Comparison of ENCODE assay signal across 11 cellular contexts in genomic region chr1:202618387-202619022, GRCh38.
DNase-seq lines count a peak whose midpoint lies in the region; ATAC-seq, FAIRE-seq and TF ChIP-seq lines count a peak whose summit lies in the region.
"Had no signal": no experiment of that assay in that cellular context is flagged by ENCODE, and none has a peak within 500 bp of the region (broad histone marks: within the 10 kb centered on the region; RNA-seq: fewer than 3 reads in every experiment).

No MANE protein-coding gene starts in this region.

- WGBS in sigmoid colon, 2 donors = 70 to 75% methylated on average over 8 of the region's 8 CpGs

- no peaks in the 10 kb centered on the region for H3K36me3 ChIP-seq in astrocyte (ENCODE audit: insufficient read depth, low read length)
- H3K36me3 ChIP-seq in sigmoid colon = no peaks in the 10 kb centered on the region

- H3K79me2 ChIP-seq in astrocyte (ENCODE audit: insufficient read depth, low read length) = no peaks in the 10 kb centered on the region

- peaks cover 58% of the 10 kb centered on the region for H3K4me1 Mint-ChIP-seq in astrocyte (ENCODE audit: low read depth, unreplicated experiment)

- H3K27ac ChIP-seq in astrocyte (ENCODE audit: low read depth, low read length) (peak overlapping the region; percentile 14), sigmoid colon (peak overlapping the region; percentile 38 to 73 (median 67))

- H3K27ac Mint-ChIP-seq in astrocyte (ENCODE audit: unreplicated experiment) = no peak overlapping the region

- peak overlapping the region; percentile 68 for H3K4me2 ChIP-seq in astrocyte (ENCODE audit: low read length)

- TF ChIP-seq CTCF in astrocyte (IDR thresholded peaks at IDR 0.05; ENCODE audit: insufficient read depth, low read depth, low read length) = no peak
- no peak for TF ChIP-seq CTCF in sigmoid colon (IDR thresholded peaks at IDR 0.05)

- TF ChIP-seq POLR2A in sigmoid colon (IDR thresholded peaks at IDR 0.05) = no peak

- peak; percentile 45 for ATAC-seq in GM18858 (IDR thresholded peaks at IDR 0.05; ENCODE audit: unreplicated experiment)
- peak; percentile 43 for ATAC-seq in HG02884 (IDR thresholded peaks at IDR 0.05; ENCODE audit: unreplicated experiment)
- ATAC-seq: activated CD4-positive, CD25-positive, alpha-beta regulatory T cell treated with anti-CD3 and anti-CD28 coated beads, Interleukin-2, amount 50 U/mL, for 24 hours had no signal

- H3K4me3 ChIP-seq in astrocyte (ENCODE audit: insufficient read depth, low read depth, low read length) = no peak overlapping the region
- peak overlapping the region in 1 of 4 donors; percentile 16 for H3K4me3 ChIP-seq in sigmoid colon
- H3K4me3 ChIP-seq: testis had no signal

- H3K27me3 Mint-ChIP-seq in astrocyte (ENCODE audit: low read depth, unreplicated experiment) = peaks cover 31% of the 10 kb centered on the region

- no peaks in the 10 kb centered on the region for H4K20me1 ChIP-seq in astrocyte (ENCODE audit: insufficient read depth, low read length)

- H3K4me3 Mint-ChIP-seq in astrocyte (ENCODE audit: unreplicated experiment) = no peak overlapping the region

- H2AFZ ChIP-seq in astrocyte (ENCODE audit: low read depth, low read length) = no peak overlapping the region

- no peak for FAIRE-seq in astrocyte (lab: Jason Lieb, UNC)
- FAIRE-seq: endometrium had no signal

- peaks cover 6% of the 10 kb centered on the region for H3K36me3 Mint-ChIP-seq in astrocyte (ENCODE audit: low read depth, unreplicated experiment)

- H3K4me1 ChIP-seq in astrocyte (ENCODE audit: insufficient read depth, low read length) (peaks cover 46% of the 10 kb centered on the region), sigmoid colon (peaks cover 0 to 58% (median 52%) of the 10 kb centered on the region in 4 donors)

- H3K27me3 ChIP-seq in astrocyte (ENCODE audit: insufficient read depth, low read length) = peaks cover 7% of the 10 kb centered on the region
- H3K27me3 ChIP-seq in sigmoid colon = no peaks in the 10 kb centered on the region
- H3K27me3 ChIP-seq: testis had no signal

- H3K9me3 ChIP-seq in astrocyte (ENCODE audit: insufficient read depth, low read depth, low read length) (no peaks in the 10 kb centered on the region), sigmoid colon (no peaks in the 10 kb centered on the region)
- H3K9me3 ChIP-seq: testis had no signal

- peaks cover 2% of the 10 kb centered on the region for H3K9me3 Mint-ChIP-seq in astrocyte (ENCODE audit: unreplicated experiment)

- DNase-seq in astrocyte (ENCODE audit: low read depth) (peak; percentile 80), sigmoid colon (no peak), superior temporal gyrus (ENCODE audit: extremely low spot score) (no peak), DMS79 treated with DMSO at 0.1 percent for 48 hours (lab: John Stamatoyannopoulos, UW) (no peak), SKM-1 (lab: John Stamatoyannopoulos, UW; ENCODE audit: unreplicated experiment) (no peak)
- DNase-seq: NCI-H1048 had no signal

- H3K9ac ChIP-seq in astrocyte (ENCODE audit: low read length) = no peak overlapping the region

- intact Hi-C loops in sigmoid colon (cut with DNase I) = loop anchor here (5.0 kb wide), 1 partner anchor 116 kb away; no protein-coding TSS in a partner anchor

- no peak for TF ChIP-seq EP300 in sigmoid colon (IDR thresholded peaks at IDR 0.05)
